ENCODE assay signal across 2 cellular contexts in the genomic region with DNA sequence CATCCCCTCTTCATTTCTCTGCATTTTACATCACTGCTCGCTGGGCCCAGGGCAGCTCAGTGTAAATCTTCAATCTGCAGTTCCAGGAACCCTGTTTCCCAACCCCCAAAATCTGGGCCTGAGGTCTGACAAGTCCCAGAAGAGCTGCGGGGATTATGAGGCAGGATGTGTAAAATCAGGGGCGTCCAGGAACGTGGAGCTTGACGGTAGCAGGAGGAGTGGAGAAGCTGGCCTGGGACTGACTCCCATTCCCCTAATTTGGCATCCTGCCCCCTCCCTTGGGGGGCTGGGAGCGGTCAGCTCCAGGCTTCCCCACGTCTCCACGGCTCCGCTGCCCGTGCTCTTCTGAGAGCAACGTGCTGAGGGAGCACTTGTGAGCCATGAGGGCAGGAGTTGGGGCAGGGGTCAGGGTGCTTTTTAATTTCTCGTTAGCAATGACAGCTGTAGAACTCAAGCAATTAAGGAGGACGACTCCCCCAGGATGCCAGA.
TF ChIP-seq lines count a peak whose summit lies in the region.

No MANE protein-coding gene starts in this region.

TF ChIP-seq in GM23338, 12 proteins besides CTCF, POLR2A, EP300 and RAD21 (continues in another document):
- TF ChIP-seq ZNF114 (CRISPR knock-in tag; IDR thresholded peaks at IDR 0.05): no peak
- no peak for TF ChIP-seq POLR2AphosphoS5 (IDR thresholded peaks at IDR 0.05; ENCODE audit: low read depth)
- TF ChIP-seq EZH2phosphoT487 (IDR thresholded peaks at IDR 0.05; ENCODE audit: unreplicated experiment): no peak
- TF ChIP-seq, protein P1, sequence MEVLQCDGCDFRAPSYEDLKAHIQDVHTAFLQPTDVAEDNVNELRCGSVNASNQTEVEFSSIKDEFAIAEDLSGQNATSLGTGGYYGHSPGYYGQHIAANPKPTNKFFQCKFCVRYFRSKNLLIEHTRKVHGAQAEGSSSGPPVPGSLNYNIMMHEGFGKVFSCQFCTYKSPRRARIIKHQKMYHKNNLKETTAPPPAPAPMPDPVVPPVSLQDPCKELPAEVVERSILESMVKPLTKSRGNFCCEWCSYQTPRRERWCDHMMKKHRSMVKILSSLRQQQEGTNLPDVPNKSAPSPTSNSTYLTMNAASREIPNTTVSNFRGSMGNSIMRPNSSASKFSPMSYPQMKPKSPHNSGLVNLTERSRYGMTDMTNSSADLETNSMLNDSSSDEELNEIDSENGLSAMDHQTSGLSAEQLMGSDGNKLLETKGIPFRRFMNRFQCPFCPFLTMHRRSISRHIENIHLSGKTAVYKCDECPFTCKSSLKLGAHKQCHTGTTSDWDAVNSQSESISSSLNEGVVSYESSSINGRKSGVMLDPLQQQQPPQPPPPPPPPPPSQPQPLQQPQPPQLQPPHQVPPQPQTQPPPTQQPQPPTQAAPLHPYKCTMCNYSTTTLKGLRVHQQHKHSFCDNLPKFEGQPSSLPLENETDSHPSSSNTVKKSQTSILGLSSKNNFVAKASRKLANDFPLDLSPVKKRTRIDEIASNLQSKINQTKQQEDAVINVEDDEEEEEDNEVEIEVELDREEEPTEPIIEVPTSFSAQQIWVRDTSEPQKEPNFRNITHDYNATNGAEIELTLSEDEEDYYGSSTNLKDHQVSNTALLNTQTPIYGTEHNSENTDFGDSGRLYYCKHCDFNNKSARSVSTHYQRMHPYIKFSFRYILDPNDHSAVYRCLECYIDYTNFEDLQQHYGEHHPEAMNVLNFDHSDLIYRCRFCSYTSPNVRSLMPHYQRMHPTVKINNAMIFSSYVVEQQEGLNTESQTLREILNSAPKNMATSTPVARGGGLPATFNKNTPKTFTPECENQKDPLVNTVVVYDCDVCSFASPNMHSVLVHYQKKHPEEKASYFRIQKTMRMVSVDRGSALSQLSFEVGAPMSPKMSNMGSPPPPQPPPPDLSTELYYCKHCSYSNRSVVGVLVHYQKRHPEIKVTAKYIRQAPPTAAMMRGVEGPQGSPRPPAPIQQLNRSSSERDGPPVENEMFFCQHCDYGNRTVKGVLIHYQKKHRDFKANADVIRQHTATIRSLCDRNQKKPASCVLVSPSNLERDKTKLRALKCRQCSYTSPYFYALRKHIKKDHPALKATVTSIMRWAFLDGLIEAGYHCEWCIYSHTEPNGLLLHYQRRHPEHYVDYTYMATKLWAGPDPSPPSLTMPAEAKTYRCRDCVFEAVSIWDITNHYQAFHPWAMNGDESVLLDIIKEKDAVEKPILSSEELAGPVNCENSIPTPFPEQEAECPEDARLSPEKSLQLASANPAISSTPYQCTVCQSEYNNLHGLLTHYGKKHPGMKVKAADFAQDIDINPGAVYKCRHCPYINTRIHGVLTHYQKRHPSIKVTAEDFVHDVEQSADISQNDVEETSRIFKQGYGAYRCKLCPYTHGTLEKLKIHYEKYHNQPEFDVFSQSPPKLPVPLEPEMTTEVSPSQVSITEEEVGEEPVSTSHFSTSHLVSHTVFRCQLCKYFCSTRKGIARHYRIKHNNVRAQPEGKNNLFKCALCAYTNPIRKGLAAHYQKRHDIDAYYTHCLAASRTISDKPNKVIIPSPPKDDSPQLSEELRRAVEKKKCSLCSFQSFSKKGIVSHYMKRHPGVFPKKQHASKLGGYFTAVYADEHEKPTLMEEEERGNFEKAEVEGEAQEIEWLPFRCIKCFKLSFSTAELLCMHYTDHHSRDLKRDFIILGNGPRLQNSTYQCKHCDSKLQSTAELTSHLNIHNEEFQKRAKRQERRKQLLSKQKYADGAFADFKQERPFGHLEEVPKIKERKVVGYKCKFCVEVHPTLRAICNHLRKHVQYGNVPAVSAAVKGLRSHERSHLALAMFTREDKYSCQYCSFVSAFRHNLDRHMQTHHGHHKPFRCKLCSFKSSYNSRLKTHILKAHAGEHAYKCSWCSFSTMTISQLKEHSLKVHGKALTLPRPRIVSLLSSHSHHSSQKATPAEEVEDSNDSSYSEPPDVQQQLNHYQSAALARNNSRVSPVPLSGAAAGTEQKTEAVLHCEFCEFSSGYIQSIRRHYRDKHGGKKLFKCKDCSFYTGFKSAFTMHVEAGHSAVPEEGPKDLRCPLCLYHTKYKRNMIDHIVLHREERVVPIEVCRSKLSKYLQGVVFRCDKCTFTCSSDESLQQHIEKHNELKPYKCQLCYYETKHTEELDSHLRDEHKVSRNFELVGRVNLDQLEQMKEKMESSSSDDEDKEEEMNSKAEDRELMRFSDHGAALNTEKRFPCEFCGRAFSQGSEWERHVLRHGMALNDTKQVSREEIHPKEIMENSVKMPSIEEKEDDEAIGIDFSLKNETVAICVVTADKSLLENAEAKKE (CRISPR knock-in tag; IDR thresholded peaks at IDR 0.05): no peak
- no peak for TF ChIP-seq STAT1 (IDR thresholded peaks at IDR 0.05; ENCODE audit: unreplicated experiment)
- TF ChIP-seq EZH2 (IDR thresholded peaks at IDR 0.05; ENCODE audit: low read depth, unreplicated experiment): no peak
- TF ChIP-seq NANOG (IDR thresholded peaks at IDR 0.05; ENCODE audit: borderline replicate concordance): no peak
- TF ChIP-seq, protein P2, sequence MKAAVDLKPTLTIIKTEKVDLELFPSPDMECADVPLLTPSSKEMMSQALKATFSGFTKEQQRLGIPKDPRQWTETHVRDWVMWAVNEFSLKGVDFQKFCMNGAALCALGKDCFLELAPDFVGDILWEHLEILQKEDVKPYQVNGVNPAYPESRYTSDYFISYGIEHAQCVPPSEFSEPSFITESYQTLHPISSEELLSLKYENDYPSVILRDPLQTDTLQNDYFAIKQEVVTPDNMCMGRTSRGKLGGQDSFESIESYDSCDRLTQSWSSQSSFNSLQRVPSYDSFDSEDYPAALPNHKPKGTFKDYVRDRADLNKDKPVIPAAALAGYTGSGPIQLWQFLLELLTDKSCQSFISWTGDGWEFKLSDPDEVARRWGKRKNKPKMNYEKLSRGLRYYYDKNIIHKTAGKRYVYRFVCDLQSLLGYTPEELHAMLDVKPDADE (IDR thresholded peaks at IDR 0.05): no peak
- TF ChIP-seq, protein P3, sequence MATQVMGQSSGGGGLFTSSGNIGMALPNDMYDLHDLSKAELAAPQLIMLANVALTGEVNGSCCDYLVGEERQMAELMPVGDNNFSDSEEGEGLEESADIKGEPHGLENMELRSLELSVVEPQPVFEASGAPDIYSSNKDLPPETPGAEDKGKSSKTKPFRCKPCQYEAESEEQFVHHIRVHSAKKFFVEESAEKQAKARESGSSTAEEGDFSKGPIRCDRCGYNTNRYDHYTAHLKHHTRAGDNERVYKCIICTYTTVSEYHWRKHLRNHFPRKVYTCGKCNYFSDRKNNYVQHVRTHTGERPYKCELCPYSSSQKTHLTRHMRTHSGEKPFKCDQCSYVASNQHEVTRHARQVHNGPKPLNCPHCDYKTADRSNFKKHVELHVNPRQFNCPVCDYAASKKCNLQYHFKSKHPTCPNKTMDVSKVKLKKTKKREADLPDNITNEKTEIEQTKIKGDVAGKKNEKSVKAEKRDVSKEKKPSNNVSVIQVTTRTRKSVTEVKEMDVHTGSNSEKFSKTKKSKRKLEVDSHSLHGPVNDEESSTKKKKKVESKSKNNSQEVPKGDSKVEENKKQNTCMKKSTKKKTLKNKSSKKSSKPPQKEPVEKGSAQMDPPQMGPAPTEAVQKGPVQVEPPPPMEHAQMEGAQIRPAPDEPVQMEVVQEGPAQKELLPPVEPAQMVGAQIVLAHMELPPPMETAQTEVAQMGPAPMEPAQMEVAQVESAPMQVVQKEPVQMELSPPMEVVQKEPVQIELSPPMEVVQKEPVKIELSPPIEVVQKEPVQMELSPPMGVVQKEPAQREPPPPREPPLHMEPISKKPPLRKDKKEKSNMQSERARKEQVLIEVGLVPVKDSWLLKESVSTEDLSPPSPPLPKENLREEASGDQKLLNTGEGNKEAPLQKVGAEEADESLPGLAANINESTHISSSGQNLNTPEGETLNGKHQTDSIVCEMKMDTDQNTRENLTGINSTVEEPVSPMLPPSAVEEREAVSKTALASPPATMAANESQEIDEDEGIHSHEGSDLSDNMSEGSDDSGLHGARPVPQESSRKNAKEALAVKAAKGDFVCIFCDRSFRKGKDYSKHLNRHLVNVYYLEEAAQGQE (IDR thresholded peaks at IDR 0.05; ENCODE audit: unreplicated experiment): no peak
- no peak for TF ChIP-seq ZNF331 (CRISPR knock-in tag; IDR thresholded peaks at IDR 0.05; ENCODE audit: low read depth)

TF ChIP-seq in K562, 482 proteins besides CTCF, POLR2A, EP300 and RAD21:
- no peak for TF ChIP-seq HNRNPUL1 (IDR thresholded peaks at IDR 0.05; ENCODE audit: low read length)
- TF ChIP-seq KAT2B (IDR thresholded peaks at IDR 0.05; ENCODE audit: low read depth, low read length): no peak
- TF ChIP-seq, protein P4, sequence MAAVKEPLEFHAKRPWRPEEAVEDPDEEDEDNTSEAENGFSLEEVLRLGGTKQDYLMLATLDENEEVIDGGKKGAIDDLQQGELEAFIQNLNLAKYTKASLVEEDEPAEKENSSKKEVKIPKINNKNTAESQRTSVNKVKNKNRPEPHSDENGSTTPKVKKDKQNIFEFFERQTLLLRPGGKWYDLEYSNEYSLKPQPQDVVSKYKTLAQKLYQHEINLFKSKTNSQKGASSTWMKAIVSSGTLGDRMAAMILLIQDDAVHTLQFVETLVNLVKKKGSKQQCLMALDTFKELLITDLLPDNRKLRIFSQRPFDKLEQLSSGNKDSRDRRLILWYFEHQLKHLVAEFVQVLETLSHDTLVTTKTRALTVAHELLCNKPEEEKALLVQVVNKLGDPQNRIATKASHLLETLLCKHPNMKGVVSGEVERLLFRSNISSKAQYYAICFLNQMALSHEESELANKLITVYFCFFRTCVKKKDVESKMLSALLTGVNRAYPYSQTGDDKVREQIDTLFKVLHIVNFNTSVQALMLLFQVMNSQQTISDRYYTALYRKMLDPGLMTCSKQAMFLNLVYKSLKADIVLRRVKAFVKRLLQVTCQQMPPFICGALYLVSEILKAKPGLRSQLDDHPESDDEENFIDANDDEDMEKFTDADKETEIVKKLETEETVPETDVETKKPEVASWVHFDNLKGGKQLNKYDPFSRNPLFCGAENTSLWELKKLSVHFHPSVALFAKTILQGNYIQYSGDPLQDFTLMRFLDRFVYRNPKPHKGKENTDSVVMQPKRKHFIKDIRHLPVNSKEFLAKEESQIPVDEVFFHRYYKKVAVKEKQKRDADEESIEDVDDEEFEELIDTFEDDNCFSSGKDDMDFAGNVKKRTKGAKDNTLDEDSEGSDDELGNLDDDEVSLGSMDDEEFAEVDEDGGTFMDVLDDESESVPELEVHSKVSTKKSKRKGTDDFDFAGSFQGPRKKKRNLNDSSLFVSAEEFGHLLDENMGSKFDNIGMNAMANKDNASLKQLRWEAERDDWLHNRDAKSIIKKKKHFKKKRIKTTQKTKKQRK (IDR thresholded peaks at IDR 0.05; ENCODE audit: borderline replicate concordance, low read depth, low read length): no peak
- no peak for TF ChIP-seq GTF2E2 (tag; IDR thresholded peaks at IDR 0.05)
- no peak for TF ChIP-seq GTF2F1 (IDR thresholded peaks at IDR 0.05; ENCODE audit: low read depth, low read length)
- TF ChIP-seq CSDE1 (IDR thresholded peaks at IDR 0.05): no peak
- TF ChIP-seq, protein P5, sequence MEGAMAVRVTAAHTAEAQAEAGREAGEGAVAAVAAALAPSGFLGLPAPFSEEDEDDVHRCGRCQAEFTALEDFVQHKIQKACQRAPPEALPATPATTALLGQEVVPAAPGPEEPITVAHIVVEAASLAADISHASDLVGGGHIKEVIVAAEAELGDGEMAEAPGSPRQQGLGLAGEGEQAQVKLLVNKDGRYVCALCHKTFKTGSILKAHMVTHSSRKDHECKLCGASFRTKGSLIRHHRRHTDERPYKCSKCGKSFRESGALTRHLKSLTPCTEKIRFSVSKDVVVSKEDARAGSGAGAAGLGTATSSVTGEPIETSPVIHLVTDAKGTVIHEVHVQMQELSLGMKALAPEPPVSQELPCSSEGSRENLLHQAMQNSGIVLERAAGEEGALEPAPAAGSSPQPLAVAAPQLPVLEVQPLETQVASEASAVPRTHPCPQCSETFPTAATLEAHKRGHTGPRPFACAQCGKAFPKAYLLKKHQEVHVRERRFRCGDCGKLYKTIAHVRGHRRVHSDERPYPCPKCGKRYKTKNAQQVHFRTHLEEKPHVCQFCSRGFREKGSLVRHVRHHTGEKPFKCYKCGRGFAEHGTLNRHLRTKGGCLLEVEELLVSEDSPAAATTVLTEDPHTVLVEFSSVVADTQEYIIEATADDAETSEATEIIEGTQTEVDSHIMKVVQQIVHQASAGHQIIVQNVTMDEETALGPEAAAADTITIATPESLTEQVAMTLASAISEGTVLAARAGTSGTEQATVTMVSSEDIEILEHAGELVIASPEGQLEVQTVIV (CRISPR knock-in tag; IDR thresholded peaks at IDR 0.05; ENCODE audit: borderline replicate concordance): no peak
- TF ChIP-seq, protein P6, sequence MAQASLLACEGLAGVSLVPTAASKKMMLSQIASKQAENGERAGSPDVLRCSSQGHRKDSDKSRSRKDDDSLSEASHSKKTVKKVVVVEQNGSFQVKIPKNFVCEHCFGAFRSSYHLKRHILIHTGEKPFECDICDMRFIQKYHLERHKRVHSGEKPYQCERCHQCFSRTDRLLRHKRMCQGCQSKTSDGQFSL (CRISPR knock-in tag; IDR thresholded peaks at IDR 0.05): no peak
- TF ChIP-seq, protein P6 (tag; IDR thresholded peaks at IDR 0.05): no peak
- no peak for TF ChIP-seq TOE1 (IDR thresholded peaks at IDR 0.05; ENCODE audit: borderline replicate concordance)
- TF ChIP-seq TOE1 (CRISPR knock-in tag; IDR thresholded peaks at IDR 0.05; ENCODE audit: borderline replicate concordance, low read depth): no peak
- no peak for TF ChIP-seq SIN3A (IDR thresholded peaks at IDR 0.05; ENCODE audit: borderline replicate concordance in 2 of 2, control insufficient read depth in 1 of 2, low read depth in 2 of 2, low read length in 2 of 2)
- no peak for TF ChIP-seq STAT5A (IDR thresholded peaks at IDR 0.05; ENCODE audit: borderline replicate concordance, low read length)
- TF ChIP-seq SREBF1 (IDR thresholded peaks at IDR 0.05; ENCODE audit: borderline replicate concordance, low read depth, low read length): no peak
- TF ChIP-seq BHLHE40 (IDR thresholded peaks at IDR 0.05; ENCODE audit: low read length): no peak
- no peak for TF ChIP-seq ZNF140 (CRISPR knock-in tag; IDR thresholded peaks at IDR 0.05)
- no peak for TF ChIP-seq IRF2 (CRISPR knock-in tag; IDR thresholded peaks at IDR 0.05)
- no peak for TF ChIP-seq C11orf30 (IDR thresholded peaks at IDR 0.05; ENCODE audit: low read depth)
- TF ChIP-seq ZNF23 (CRISPR knock-in tag; IDR thresholded peaks at IDR 0.05): no peak
